1 cellular context compared by ENCODE assay signal in the genomic region with DNA sequence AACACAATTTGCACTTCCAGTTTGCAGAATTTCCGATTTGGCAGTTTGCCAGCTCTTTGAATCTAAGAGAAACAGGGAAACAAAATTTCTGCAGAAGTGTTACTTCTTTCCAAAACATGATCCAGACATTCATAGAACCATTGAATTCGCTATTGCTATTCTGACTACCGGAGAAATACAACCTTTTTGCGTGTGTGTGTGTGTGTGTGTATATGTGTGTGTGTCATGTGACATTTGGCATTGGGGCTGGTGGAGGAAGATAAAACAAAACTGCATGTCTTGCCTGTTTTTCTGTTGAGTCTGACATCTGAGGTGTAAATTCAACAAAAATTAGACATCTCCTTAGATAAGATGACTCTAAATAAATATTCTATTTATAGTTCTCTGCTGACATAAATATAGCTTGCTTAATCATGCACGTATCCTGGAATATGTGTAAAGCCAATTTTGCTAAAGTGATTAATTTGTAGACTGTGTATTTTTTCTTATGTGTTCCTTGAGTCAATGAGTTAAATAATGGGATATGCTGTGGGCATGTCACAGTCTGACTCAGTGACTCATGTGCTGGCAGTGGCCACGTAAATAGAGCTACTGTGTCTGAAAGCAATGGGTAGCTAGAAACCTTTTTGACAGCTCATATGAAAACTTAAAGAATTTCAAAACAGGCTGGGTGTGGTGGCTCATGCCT.
A peak's percentile ranks its signal among the peaks of the same experiment; 100 is the strongest.
TF ChIP-seq lines count a peak whose summit lies in the region.

No MANE protein-coding gene starts in this region.

TF ChIP-seq in K562, 482 proteins besides CTCF, POLR2A, EP300 and RAD21 (continued from another document and continues in another):
- TF ChIP-seq, protein P1, sequence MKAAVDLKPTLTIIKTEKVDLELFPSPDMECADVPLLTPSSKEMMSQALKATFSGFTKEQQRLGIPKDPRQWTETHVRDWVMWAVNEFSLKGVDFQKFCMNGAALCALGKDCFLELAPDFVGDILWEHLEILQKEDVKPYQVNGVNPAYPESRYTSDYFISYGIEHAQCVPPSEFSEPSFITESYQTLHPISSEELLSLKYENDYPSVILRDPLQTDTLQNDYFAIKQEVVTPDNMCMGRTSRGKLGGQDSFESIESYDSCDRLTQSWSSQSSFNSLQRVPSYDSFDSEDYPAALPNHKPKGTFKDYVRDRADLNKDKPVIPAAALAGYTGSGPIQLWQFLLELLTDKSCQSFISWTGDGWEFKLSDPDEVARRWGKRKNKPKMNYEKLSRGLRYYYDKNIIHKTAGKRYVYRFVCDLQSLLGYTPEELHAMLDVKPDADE (conservative IDR thresholded peaks at IDR 0.05; ENCODE audit: control insufficient read depth, low read depth, low read length) = no peak
- TF ChIP-seq ZNF561 (CRISPR knock-in tag; conservative IDR thresholded peaks at IDR 0.05) = no peak
- no peak for TF ChIP-seq JUN (IDR thresholded peaks at IDR 0.05; ENCODE audit: borderline replicate concordance, low read depth, low read length)
- TF ChIP-seq JUN (CRISPR knock-in tag; IDR thresholded peaks at IDR 0.05; ENCODE audit: borderline replicate concordance) = no peak
- TF ChIP-seq YY1 (IDR thresholded peaks at IDR 0.05; ENCODE audit: borderline replicate concordance in 1 of 3, control insufficient read depth in 1 of 3, extremely low read depth in 1 of 3, insufficient read depth in 3 of 3, insufficient read length in 1 of 3, insufficient replicate concordance in 2 of 3, low read depth in 1 of 3, low read length in 2 of 3) = no peak
- no peak for TF ChIP-seq FOXP1 (CRISPR knock-in tag; IDR thresholded peaks at IDR 0.05)
- no peak for TF ChIP-seq CREB3L1 (IDR thresholded peaks at IDR 0.05; ENCODE audit: borderline replicate concordance, low read depth)
- TF ChIP-seq MED1 (CRISPR knock-in tag; IDR thresholded peaks at IDR 0.05; ENCODE audit: borderline replicate concordance) = no peak
- TF ChIP-seq ZBTB34 (CRISPR knock-in tag; IDR thresholded peaks at IDR 0.05) = no peak
- TF ChIP-seq ELF1 (tag; IDR thresholded peaks at IDR 0.05) = 0 out of 2 replicates have a peak, but pooled peaks have one; percentile 23
- peak; percentile 59 for TF ChIP-seq TAF9B (IDR thresholded peaks at IDR 0.05; ENCODE audit: partially characterized antibody)
- no peak for TF ChIP-seq MAFK (IDR thresholded peaks at IDR 0.05; ENCODE audit: low read length)
- TF ChIP-seq, protein P2, sequence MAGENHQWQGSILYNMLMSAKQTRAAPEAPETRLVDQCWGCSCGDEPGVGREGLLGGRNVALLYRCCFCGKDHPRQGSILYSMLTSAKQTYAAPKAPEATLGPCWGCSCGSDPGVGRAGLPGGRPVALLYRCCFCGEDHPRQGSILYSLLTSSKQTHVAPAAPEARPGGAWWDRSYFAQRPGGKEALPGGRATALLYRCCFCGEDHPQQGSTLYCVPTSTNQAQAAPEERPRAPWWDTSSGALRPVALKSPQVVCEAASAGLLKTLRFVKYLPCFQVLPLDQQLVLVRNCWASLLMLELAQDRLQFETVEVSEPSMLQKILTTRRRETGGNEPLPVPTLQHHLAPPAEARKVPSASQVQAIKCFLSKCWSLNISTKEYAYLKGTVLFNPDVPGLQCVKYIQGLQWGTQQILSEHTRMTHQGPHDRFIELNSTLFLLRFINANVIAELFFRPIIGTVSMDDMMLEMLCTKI (IDR thresholded peaks at IDR 0.05; ENCODE audit: partially characterized antibody) = no peak
- TF ChIP-seq PHF8 (IDR thresholded peaks at IDR 0.05; ENCODE audit: borderline replicate concordance, low read length) = no peak
- no peak for TF ChIP-seq WHSC1 (IDR thresholded peaks at IDR 0.05; ENCODE audit: low read length)
- no peak for TF ChIP-seq ZNF77 (CRISPR knock-in tag; IDR thresholded peaks at IDR 0.05)
- no peak for TF ChIP-seq CSDE1 (IDR thresholded peaks at IDR 0.05)
- TF ChIP-seq, protein P3, sequence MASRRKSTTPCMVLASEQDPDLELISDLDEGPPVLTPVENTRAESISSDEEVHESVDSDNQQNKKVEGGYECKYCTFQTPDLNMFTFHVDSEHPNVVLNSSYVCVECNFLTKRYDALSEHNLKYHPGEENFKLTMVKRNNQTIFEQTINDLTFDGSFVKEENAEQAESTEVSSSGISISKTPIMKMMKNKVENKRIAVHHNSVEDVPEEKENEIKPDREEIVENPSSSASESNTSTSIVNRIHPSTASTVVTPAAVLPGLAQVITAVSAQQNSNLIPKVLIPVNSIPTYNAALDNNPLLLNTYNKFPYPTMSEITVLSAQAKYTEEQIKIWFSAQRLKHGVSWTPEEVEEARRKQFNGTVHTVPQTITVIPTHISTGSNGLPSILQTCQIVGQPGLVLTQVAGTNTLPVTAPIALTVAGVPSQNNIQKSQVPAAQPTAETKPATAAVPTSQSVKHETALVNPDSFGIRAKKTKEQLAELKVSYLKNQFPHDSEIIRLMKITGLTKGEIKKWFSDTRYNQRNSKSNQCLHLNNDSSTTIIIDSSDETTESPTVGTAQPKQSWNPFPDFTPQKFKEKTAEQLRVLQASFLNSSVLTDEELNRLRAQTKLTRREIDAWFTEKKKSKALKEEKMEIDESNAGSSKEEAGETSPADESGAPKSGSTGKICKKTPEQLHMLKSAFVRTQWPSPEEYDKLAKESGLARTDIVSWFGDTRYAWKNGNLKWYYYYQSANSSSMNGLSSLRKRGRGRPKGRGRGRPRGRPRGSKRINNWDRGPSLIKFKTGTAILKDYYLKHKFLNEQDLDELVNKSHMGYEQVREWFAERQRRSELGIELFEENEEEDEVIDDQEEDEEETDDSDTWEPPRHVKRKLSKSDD (conservative IDR thresholded peaks at IDR 0.05; ENCODE audit: low read length) = no peak
- TF ChIP-seq, protein P4, sequence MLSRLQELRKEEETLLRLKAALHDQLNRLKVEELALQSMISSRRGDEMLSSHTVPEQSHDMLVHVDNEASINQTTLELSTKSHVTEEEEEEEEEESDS (CRISPR knock-in tag; IDR thresholded peaks at IDR 0.05) = no peak
- no peak for TF ChIP-seq ATF2 (CRISPR knock-in tag; IDR thresholded peaks at IDR 0.05)
- TF ChIP-seq TAF1 (IDR thresholded peaks at IDR 0.05; ENCODE audit: control insufficient read depth, extremely low read depth, insufficient read depth, low read length, severe bottlenecking) = no peak
- peak; percentile 77; the same call in 1 of the 2 replicates for TF ChIP-seq NBN (IDR thresholded peaks at IDR 0.05; ENCODE audit: low read depth)
- no peak for TF ChIP-seq ZNF695 (CRISPR knock-in tag; IDR thresholded peaks at IDR 0.05)
- TF ChIP-seq, protein P5, sequence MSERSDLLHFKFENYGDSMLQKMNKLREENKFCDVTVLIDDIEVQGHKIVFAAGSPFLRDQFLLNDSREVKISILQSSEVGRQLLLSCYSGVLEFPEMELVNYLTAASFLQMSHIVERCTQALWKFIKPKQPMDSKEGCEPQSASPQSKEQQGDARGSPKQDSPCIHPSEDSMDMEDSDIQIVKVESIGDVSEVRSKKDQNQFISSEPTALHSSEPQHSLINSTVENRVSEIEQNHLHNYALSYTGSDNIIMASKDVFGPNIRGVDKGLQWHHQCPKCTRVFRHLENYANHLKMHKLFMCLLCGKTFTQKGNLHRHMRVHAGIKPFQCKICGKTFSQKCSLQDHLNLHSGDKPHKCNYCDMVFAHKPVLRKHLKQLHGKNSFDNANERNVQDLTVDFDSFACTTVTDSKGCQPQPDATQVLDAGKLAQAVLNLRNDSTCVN (CRISPR knock-in tag; IDR thresholded peaks at IDR 0.05) = no peak
- TF ChIP-seq PHF20 (IDR thresholded peaks at IDR 0.05; ENCODE audit: partially characterized antibody) = peak; percentile 37
- no peak for TF ChIP-seq NELFE (IDR thresholded peaks at IDR 0.05; ENCODE audit: insufficient read depth, insufficient read length)
- TF ChIP-seq KDM1A (IDR thresholded peaks at IDR 0.05) = peak; percentile 21 to 73; a peak in 3 of 4 replicates
- TF ChIP-seq, protein P6, sequence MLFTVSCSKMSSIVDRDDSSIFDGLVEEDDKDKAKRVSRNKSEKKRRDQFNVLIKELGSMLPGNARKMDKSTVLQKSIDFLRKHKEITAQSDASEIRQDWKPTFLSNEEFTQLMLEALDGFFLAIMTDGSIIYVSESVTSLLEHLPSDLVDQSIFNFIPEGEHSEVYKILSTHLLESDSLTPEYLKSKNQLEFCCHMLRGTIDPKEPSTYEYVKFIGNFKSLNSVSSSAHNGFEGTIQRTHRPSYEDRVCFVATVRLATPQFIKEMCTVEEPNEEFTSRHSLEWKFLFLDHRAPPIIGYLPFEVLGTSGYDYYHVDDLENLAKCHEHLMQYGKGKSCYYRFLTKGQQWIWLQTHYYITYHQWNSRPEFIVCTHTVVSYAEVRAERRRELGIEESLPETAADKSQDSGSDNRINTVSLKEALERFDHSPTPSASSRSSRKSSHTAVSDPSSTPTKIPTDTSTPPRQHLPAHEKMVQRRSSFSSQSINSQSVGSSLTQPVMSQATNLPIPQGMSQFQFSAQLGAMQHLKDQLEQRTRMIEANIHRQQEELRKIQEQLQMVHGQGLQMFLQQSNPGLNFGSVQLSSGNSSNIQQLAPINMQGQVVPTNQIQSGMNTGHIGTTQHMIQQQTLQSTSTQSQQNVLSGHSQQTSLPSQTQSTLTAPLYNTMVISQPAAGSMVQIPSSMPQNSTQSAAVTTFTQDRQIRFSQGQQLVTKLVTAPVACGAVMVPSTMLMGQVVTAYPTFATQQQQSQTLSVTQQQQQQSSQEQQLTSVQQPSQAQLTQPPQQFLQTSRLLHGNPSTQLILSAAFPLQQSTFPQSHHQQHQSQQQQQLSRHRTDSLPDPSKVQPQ (CRISPR knock-in tag; IDR thresholded peaks at IDR 0.05; ENCODE audit: borderline replicate concordance) = no peak
- TF ChIP-seq, protein P7, sequence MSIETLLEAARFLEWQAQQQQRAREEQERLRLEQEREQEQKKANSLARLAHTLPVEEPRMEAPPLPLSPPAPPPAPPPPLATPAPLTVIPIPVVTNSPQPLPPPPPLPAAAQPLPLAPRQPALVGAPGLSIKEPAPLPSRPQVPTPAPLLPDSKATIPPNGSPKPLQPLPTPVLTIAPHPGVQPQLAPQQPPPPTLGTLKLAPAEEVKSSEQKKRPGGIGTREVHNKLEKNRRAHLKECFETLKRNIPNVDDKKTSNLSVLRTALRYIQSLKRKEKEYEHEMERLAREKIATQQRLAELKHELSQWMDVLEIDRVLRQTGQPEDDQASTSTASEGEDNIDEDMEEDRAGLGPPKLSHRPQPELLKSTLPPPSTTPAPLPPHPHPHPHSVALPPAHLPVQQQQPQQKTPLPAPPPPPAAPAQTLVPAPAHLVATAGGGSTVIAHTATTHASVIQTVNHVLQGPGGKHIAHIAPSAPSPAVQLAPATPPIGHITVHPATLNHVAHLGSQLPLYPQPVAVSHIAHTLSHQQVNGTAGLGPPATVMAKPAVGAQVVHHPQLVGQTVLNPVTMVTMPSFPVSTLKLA (conservative IDR thresholded peaks at IDR 0.05) = peak; percentile 28 to 55; a peak in 2 of 4 replicates
- TF ChIP-seq ZFP30 (CRISPR knock-in tag; IDR thresholded peaks at IDR 0.05; ENCODE audit: borderline replicate concordance) = no peak
- TF ChIP-seq NCOA1 (IDR thresholded peaks at IDR 0.05; ENCODE audit: low read depth) = peak; percentile 77; the same call in 1 of the 2 replicates
- no peak for TF ChIP-seq EWSR1 (IDR thresholded peaks at IDR 0.05; ENCODE audit: borderline replicate concordance, low read depth, partially characterized antibody)
- TF ChIP-seq C11orf30 (IDR thresholded peaks at IDR 0.05; ENCODE audit: low read depth) = peak; percentile 27; the same call in 1 of the 2 replicates
- TF ChIP-seq, protein P8, sequence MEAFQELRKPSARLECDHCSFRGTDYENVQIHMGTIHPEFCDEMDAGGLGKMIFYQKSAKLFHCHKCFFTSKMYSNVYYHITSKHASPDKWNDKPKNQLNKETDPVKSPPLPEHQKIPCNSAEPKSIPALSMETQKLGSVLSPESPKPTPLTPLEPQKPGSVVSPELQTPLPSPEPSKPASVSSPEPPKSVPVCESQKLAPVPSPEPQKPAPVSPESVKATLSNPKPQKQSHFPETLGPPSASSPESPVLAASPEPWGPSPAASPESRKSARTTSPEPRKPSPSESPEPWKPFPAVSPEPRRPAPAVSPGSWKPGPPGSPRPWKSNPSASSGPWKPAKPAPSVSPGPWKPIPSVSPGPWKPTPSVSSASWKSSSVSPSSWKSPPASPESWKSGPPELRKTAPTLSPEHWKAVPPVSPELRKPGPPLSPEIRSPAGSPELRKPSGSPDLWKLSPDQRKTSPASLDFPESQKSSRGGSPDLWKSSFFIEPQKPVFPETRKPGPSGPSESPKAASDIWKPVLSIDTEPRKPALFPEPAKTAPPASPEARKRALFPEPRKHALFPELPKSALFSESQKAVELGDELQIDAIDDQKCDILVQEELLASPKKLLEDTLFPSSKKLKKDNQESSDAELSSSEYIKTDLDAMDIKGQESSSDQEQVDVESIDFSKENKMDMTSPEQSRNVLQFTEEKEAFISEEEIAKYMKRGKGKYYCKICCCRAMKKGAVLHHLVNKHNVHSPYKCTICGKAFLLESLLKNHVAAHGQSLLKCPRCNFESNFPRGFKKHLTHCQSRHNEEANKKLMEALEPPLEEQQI (IDR thresholded peaks at IDR 0.05) = peak; percentile 80
- TF ChIP-seq SMARCA4 (IDR thresholded peaks at IDR 0.05) = peak; percentile 91
- TF ChIP-seq ZNF57 (CRISPR knock-in tag; IDR thresholded peaks at IDR 0.05) = no peak
- no peak for TF ChIP-seq PPARD (CRISPR knock-in tag; IDR thresholded peaks at IDR 0.05)
- no peak for TF ChIP-seq SMARCA5 (IDR thresholded peaks at IDR 0.05)
- no peak for TF ChIP-seq HNRNPUL1 (IDR thresholded peaks at IDR 0.05; ENCODE audit: low read length)
- peak; percentile 83 for TF ChIP-seq TAL1 (IDR thresholded peaks at IDR 0.05)
- no peak for TF ChIP-seq TCF7L2 (IDR thresholded peaks at IDR 0.05; ENCODE audit: low read depth, low read length)
- TF ChIP-seq TARDBP (IDR thresholded peaks at IDR 0.05) = no peak
